25 cellular contexts compared by ENCODE assay signal in the genomic region with DNA sequence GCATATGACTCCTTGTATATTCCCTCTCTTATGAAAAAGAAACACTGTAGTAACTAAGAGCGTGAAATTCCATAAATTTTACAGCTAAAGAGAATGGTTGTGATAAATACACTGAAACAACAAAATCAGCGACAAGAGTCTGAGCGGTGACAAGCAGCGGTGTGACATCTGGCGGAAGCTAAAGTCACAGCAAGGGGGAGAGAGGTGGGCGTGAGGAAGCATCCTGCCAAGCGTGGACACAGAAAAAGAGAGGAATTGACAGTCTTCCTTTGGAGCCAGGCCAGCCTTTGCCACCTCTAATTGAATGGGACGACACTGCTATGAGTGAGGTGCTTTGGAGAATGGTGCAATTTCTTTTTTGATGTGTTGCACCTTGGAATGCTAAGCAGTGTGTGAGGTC. TPM values are rescaled to one million over a fixed set of nuclear protein-coding genes. Genes with fewer than 3 reads are reported as not detected.
"Had no signal": no experiment of that assay in that cellular context is flagged by ENCODE, and none has a peak within 500 bp of the region (broad histone marks: within the 10 kb centered on the region; RNA-seq: fewer than 3 reads in every experiment).

No MANE protein-coding gene starts in this region.

- H3K36me3 ChIP-seq: colonic mucosa, gastrocnemius medialis, thyroid gland had no signal

- H3K4me3 Mint-ChIP-seq: dendritic cell treated with granulocyte-macrophage colony-stimulating factor and Interleukin-4, amounts not matched to agents 40 ng/mL and 50 ng/mL, for 4 days; memory B cell; mesothelial cell of epicardium; naive B cell; natural killer cell treated with Interleukin-12 subunit alpha and Interleukin-12 subunit beta and Interleukin-15 and Interleukin-18, amount 100 ng/mL, for 72 hours; neural crest cell; stimulated activated naive B cell treated with anti-CD40 and anti-IgM and Interleukin-4, amounts not matched to agents 10 μg/mL and 1 μg/mL and 100 μg/mL, for 72 hours had no signal

- H3K4me1 Mint-ChIP-seq: mesothelial cell of epicardium had no signal

- DNase-seq: colonic mucosa; effector CD8-positive, alpha-beta T cell; foreskin fibroblast; gastrocnemius medialis; head of caudate nucleus; mucosa of descending colon; naive B cell; right lobe of liver; small intestine; stimulated activated CD4-positive, alpha-beta T cell treated with anti-CD3 and anti-CD28 coated beads, Interleukin-15, amount 100 ng/mL, for 24 hours; stimulated activated CD4-positive, alpha-beta T cell treated with anti-CD3 and anti-CD28 coated beads, Interleukin-2, amount 100 ng/mL, for 48 hours; stimulated activated naive B cell treated with anti-CD40 and anti-IgM and Interleukin-4, amounts not matched to agents 10 μg/mL and 1 μg/mL and 100 μg/mL, for 72 hours; stomach; thyroid gland; trophoblast cell had no signal

- H3K27me3 Mint-ChIP-seq: dendritic cell treated with granulocyte-macrophage colony-stimulating factor and Interleukin-4, amounts not matched to agents 40 ng/mL and 50 ng/mL, for 4 days; memory B cell; naive B cell; natural killer cell treated with Interleukin-12 subunit alpha and Interleukin-12 subunit beta and Interleukin-15 and Interleukin-18, amount 100 ng/mL, for 72 hours; progenitor cell of endocrine pancreas; stimulated activated naive B cell treated with anti-CD40 and anti-IgM and Interleukin-4, amounts not matched to agents 10 μg/mL and 1 μg/mL and 100 μg/mL, for 72 hours had no signal

- H3K27ac Mint-ChIP-seq: dendritic cell treated with granulocyte-macrophage colony-stimulating factor and Interleukin-4, amounts not matched to agents 40 ng/mL and 50 ng/mL, for 4 days; memory B cell; mesothelial cell of epicardium; natural killer cell treated with Interleukin-12 subunit alpha and Interleukin-12 subunit beta and Interleukin-15 and Interleukin-18, amount 100 ng/mL, for 72 hours; progenitor cell of endocrine pancreas; stimulated activated naive B cell treated with anti-CD40 and anti-IgM and Interleukin-4, amounts not matched to agents 10 μg/mL and 1 μg/mL and 100 μg/mL, for 72 hours had no signal

- H3K27ac ChIP-seq: colonic mucosa, gastrocnemius medialis, parathyroid adenoma, right lobe of liver, stomach, thyroid gland, vagina had no signal

- H3K4me3 ChIP-seq: colonic mucosa, gastrocnemius medialis, lung, mucosa of descending colon, right lobe of liver, stomach, thyroid gland, vagina had no signal

- H3K4me1 ChIP-seq: colonic mucosa, parathyroid adenoma, right lobe of liver, thyroid gland, vagina had no signal

- H3K9me3 ChIP-seq: colonic mucosa, gastrocnemius medialis, mucosa of descending colon, right lobe of liver, stomach, thyroid gland, vagina had no signal

- H3K9me3 Mint-ChIP-seq: dendritic cell treated with granulocyte-macrophage colony-stimulating factor and Interleukin-4, amounts not matched to agents 40 ng/mL and 50 ng/mL, for 4 days; memory B cell; mesothelial cell of epicardium; naive B cell; natural killer cell treated with Interleukin-12 subunit alpha and Interleukin-12 subunit beta and Interleukin-15 and Interleukin-18, amount 100 ng/mL, for 72 hours; neural crest cell; stimulated activated naive B cell treated with anti-CD40 and anti-IgM and Interleukin-4, amounts not matched to agents 10 μg/mL and 1 μg/mL and 100 μg/mL, for 72 hours had no signal

- H3K9ac ChIP-seq: parathyroid adenoma had no signal

- H3K27me3 ChIP-seq: colonic mucosa, gastrocnemius medialis, right lobe of liver, stomach, thyroid gland, vagina had no signal

RNA-seq across cellular contexts. Expression of gene TFAP2E, which starts 42.3 kb away (rescaled TPM):
- total RNA-seq: gastrocnemius medialis, glomerular endothelial cell had no signal
